ENCODE assay signal across 1 cellular context in the genomic region with DNA sequence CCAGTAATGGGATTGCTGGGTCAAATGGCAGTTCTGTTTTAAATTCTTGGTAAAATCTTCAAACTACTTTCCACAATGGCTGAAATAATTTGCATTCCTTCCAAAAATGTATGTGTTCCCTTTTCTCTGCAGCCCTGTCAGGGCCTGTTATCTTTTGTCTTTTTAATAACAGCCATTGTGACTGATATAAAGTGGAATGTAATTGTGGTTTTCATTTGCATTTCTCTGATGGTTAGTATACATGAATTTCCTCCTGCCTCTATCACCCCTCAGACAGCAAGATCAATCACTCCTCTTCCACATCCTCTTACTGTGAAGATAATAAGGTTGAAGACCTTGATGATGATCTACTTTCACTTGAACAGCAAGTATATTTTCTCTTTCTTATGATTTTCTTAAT.
TF ChIP-seq lines count a peak whose summit lies in the region.

No MANE protein-coding gene starts in this region.

TF ChIP-seq in SK-N-SH, 30 proteins besides CTCF, POLR2A, EP300 and RAD21 (continued from another document):
- TF ChIP-seq SMC3 (IDR thresholded peaks at IDR 0.05; ENCODE audit: low read depth, low read length) (no peak), SIN3A (IDR thresholded peaks at IDR 0.05; ENCODE audit: borderline replicate concordance, low read depth, low read length) (no peak), TAF1 (IDR thresholded peaks at IDR 0.05; ENCODE audit: borderline replicate concordance, low read depth, low read length) (no peak), ZBTB33 (IDR thresholded peaks at IDR 0.05; ENCODE audit: borderline replicate concordance, low read depth) (no peak), FOSL2 (IDR thresholded peaks at IDR 0.05; ENCODE audit: borderline replicate concordance, low read depth) (no peak), TEAD4 (IDR thresholded peaks at IDR 0.05; ENCODE audit: borderline replicate concordance, insufficient read depth) (peak; percentile 65; the same call in 1 of the 2 replicates), NFIC (IDR thresholded peaks at IDR 0.05; ENCODE audit: borderline replicate concordance) (peak; percentile 42; the same call in 1 of the 2 replicates), FOXM1 (IDR thresholded peaks at IDR 0.05; ENCODE audit: low read depth) (no peak), NRF1 (IDR thresholded peaks at IDR 0.05; ENCODE audit: low read depth, low read length) (no peak), CHD2 (IDR thresholded peaks at IDR 0.05; ENCODE audit: low read length, partially characterized antibody) (no peak), RXRA (IDR thresholded peaks at IDR 0.05; ENCODE audit: borderline replicate concordance, low read depth) (no peak), MAX (IDR thresholded peaks at IDR 0.05; ENCODE audit: low read depth) (no peak)
- TF ChIP-seq, protein P1, sequence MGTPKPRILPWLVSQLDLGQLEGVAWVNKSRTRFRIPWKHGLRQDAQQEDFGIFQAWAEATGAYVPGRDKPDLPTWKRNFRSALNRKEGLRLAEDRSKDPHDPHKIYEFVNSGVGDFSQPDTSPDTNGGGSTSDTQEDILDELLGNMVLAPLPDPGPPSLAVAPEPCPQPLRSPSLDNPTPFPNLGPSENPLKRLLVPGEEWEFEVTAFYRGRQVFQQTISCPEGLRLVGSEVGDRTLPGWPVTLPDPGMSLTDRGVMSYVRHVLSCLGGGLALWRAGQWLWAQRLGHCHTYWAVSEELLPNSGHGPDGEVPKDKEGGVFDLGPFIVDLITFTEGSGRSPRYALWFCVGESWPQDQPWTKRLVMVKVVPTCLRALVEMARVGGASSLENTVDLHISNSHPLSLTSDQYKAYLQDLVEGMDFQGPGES (IDR thresholded peaks at IDR 0.05; ENCODE audit: low read depth, low read length) = no peak
- TF ChIP-seq, protein P2, sequence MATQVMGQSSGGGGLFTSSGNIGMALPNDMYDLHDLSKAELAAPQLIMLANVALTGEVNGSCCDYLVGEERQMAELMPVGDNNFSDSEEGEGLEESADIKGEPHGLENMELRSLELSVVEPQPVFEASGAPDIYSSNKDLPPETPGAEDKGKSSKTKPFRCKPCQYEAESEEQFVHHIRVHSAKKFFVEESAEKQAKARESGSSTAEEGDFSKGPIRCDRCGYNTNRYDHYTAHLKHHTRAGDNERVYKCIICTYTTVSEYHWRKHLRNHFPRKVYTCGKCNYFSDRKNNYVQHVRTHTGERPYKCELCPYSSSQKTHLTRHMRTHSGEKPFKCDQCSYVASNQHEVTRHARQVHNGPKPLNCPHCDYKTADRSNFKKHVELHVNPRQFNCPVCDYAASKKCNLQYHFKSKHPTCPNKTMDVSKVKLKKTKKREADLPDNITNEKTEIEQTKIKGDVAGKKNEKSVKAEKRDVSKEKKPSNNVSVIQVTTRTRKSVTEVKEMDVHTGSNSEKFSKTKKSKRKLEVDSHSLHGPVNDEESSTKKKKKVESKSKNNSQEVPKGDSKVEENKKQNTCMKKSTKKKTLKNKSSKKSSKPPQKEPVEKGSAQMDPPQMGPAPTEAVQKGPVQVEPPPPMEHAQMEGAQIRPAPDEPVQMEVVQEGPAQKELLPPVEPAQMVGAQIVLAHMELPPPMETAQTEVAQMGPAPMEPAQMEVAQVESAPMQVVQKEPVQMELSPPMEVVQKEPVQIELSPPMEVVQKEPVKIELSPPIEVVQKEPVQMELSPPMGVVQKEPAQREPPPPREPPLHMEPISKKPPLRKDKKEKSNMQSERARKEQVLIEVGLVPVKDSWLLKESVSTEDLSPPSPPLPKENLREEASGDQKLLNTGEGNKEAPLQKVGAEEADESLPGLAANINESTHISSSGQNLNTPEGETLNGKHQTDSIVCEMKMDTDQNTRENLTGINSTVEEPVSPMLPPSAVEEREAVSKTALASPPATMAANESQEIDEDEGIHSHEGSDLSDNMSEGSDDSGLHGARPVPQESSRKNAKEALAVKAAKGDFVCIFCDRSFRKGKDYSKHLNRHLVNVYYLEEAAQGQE (IDR thresholded peaks at IDR 0.05; ENCODE audit: low read depth, low read length) = no peak
